Comparison of ENCODE assay signal across 18 cellular contexts in genomic region chr15:68150186-68150585, GRCh38.
"Had no signal": no experiment of that assay in that cellular context is flagged by ENCODE, and none has a peak within 500 bp of the region (broad histone marks: within the 10 kb centered on the region; RNA-seq: fewer than 3 reads in every experiment).

No MANE protein-coding gene starts in this region.

- H3K27ac Mint-ChIP-seq: immature natural killer cell, nephron progenitor cell had no signal

- H3K27me3 ChIP-seq: foreskin keratinocyte, left lung, suprapubic skin, thyroid gland, upper lobe of right lung had no signal

- H3K27me3 Mint-ChIP-seq: naive thymus-derived CD4-positive, alpha-beta T cell had no signal

- ATAC-seq: foreskin keratinocyte; left lung; naive thymus-derived CD4-positive, alpha-beta T cell; right cardiac atrium; upper lobe of right lung had no signal

- H3K4me3 Mint-ChIP-seq: immature natural killer cell; naive thymus-derived CD4-positive, alpha-beta T cell; nephron progenitor cell had no signal

- FAIRE-seq: keratinocyte had no signal

- DNase-seq: dermis blood vessel endothelial cell; erythroblast; foreskin keratinocyte; immature natural killer cell; left lung; mesendoderm; naive thymus-derived CD4-positive, alpha-beta T cell; nephron progenitor cell; posterior cingulate gyrus; right cardiac atrium; stimulated activated CD4-positive, alpha-beta T cell treated with anti-CD3 and anti-CD28 coated beads, Interleukin-2, amount 100 ng/mL, for 48 hours; stimulated activated naive CD4-positive, alpha-beta T cell treated with Interleukin-2 at 50 U/mL for 16 hours; thyroid gland; upper lobe of right lung had no signal

- H3K27ac ChIP-seq: foreskin keratinocyte, left lung, suprapubic skin, thyroid gland, upper lobe of right lung had no signal

- H3K4me3 ChIP-seq: left lung, lung, smooth muscle cell, suprapubic skin, thyroid gland, upper lobe of right lung had no signal

- H3K9me3 Mint-ChIP-seq: immature natural killer cell, nephron progenitor cell had no signal

- H3K4me1 ChIP-seq: suprapubic skin, upper lobe of right lung had no signal

- H3K9me3 ChIP-seq: left lung, suprapubic skin, thyroid gland, upper lobe of right lung had no signal

- H3K4me2 ChIP-seq: smooth muscle cell had no signal
